Comparison of ENCODE assay signal across 8 cellular contexts in the genomic region with DNA sequence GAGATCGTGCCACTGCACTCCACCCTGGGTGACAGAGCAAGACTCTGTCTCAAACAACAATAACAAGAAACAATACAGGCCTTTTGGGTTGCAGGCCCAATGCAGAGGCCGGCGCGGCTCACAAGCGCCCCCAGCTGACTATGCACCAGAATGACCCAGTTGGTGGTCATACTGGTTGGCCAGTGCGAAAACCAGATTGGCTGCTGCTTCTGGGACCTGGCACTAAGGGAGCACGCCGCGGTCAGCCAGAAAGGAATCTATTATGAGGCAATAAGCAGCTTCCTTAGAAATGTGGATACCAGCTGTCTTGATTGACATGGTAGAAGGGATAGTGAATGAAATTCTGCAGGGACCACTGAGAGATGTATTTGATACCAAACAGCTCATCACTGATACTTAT. TPM values are rescaled to one million over a fixed set of nuclear protein-coding genes. Genes with fewer than 3 reads are reported as not detected.
A peak's percentile ranks its signal among the peaks of the same experiment; 100 is the strongest.
DNase-seq lines count a peak whose midpoint lies in the region; ATAC-seq and TF ChIP-seq lines count a peak whose summit lies in the region.

No MANE protein-coding gene starts in this region.

- CTCF ChIA-PET in T-cell (lab: Charles Lee), result no interaction called here

- no peak overlapping the region for H3K4me3 ChIP-seq in NB4 (ENCODE audit: low read depth, low read length)
- H3K4me3 ChIP-seq in trophoblast cell (ENCODE audit: low read depth, low read length), result no peak overlapping the region
- H3K4me3 ChIP-seq in aorta (ENCODE audit: low read length in 2 of 2), result no peak overlapping the region

- no peak overlapping the region for H3K14ac ChIP-seq in trophoblast cell (ENCODE audit: low read length)

- no peak for DNase-seq in GM10266 (ENCODE audit: extremely low spot score)
- peak; percentile 6 for DNase-seq in NB4 (ENCODE audit: low read depth)
- peak; percentile 6 to 13 for DNase-seq in erythroblast (lab: John Stamatoyannopoulos, UW)
- DNase-seq in trophoblast cell, result peak; percentile 41 to 64
- DNase-seq in middle frontal gyrus (ENCODE audit: extremely low spot score, low spot score), result no peak
- DNase-seq in COR-L47 (lab: John Stamatoyannopoulos, UW), result no peak
- no peak for DNase-seq in aorta
- no peak for DNase-seq in T-cell

- no peak overlapping the region for H4K12ac ChIP-seq in trophoblast cell (ENCODE audit: low read depth, low read length)

- H3K4me1 Mint-ChIP-seq in T-cell, result no peaks in the 10 kb centered on the region

- H2BK120ac ChIP-seq in trophoblast cell (ENCODE audit: insufficient read depth, low read length, poor library complexity), result no peak overlapping the region

- no peaks in the 10 kb centered on the region for H3K9me3 ChIP-seq in trophoblast cell (ENCODE audit: insufficient read depth, low read depth, low read length)
- no peaks in the 10 kb centered on the region for H3K9me3 ChIP-seq in aorta (ENCODE audit: control insufficient read depth, low read length)

- no peak overlapping the region for H3K18ac ChIP-seq in trophoblast cell (ENCODE audit: low read length)

- H2AK5ac ChIP-seq in trophoblast cell (ENCODE audit: low read length), result no peak overlapping the region

- TF ChIP-seq CTCF in GM10266 (IDR thresholded peaks at IDR 0.05; ENCODE audit: control insufficient read depth, insufficient read depth, low read depth, missing control alignments) (peak; percentile 39), NB4 (IDR thresholded peaks at IDR 0.05; ENCODE audit: low read depth, low read length) (peak; percentile 11)

- intact Hi-C loops in aorta (cut with DNase I), result no loop called here

- TF ChIP-seq POLR2A in NB4 (IDR thresholded peaks at IDR 0.05; ENCODE audit: extremely low read depth, insufficient read length) (no peak), erythroblast (IDR thresholded peaks at IDR 0.05; ENCODE audit: low read length) (no peak)

- peaks cover 0 to 2% of the 10 kb centered on the region in 2 donors for H3K27me3 Mint-ChIP-seq in T-cell

- no peaks in the 10 kb centered on the region for H3K79me2 ChIP-seq in trophoblast cell (ENCODE audit: control insufficient read depth, insufficient read depth, low read length, poor library complexity)

- no peak overlapping the region for H3K4ac ChIP-seq in trophoblast cell (ENCODE audit: low read depth, low read length)

- H3K4me2 ChIP-seq in trophoblast cell (ENCODE audit: low read length), result no peak overlapping the region

- no peak overlapping the region for H4K8ac ChIP-seq in trophoblast cell (ENCODE audit: low read depth, low read length)

- WGBS in trophoblast cell (ENCODE audit: extremely low coverage, insufficient coverage, insufficient read length), result no CpG with 5 or more reads among the region's 9 CpGs
- 63% methylated on average over 9 of the region's 9 CpGs for WGBS in aorta, 2 donors

- no peak overlapping the region for H4K91ac ChIP-seq in trophoblast cell (ENCODE audit: low read depth, low read length)

- ATAC-seq in aorta (ENCODE audit: low FRiP score) (no peak), T-cell (replicated peaks in 1 of 4) (no peak)

- peaks cover 0 to 14% (median 9%) of the 10 kb centered on the region in 3 donors for H3K9me3 Mint-ChIP-seq in T-cell

- H2BK12ac ChIP-seq in trophoblast cell (ENCODE audit: low read length), result no peak overlapping the region

- H3K36me3 ChIP-seq in trophoblast cell (ENCODE audit: control insufficient read depth in 1 of 2, insufficient read depth in 2 of 2, low read length in 2 of 2), result no peaks in the 10 kb centered on the region
- H3K36me3 ChIP-seq in aorta (ENCODE audit: control insufficient read depth in 1 of 2, insufficient read depth in 2 of 2, low read length in 1 of 2), result no peaks in the 10 kb centered on the region

- POLR2A ChIA-PET in T-cell (lab: Charles Lee), result no interaction called here

- no peak overlapping the region for H3K23ac ChIP-seq in trophoblast cell (ENCODE audit: low read length)

- H3K9ac ChIP-seq in trophoblast cell (ENCODE audit: low read length), result no peak overlapping the region

- H3K4me1 ChIP-seq in trophoblast cell (ENCODE audit: control insufficient read depth in 1 of 2, insufficient read depth in 2 of 2, low read length in 2 of 2) (no peaks in the 10 kb centered on the region), aorta (ENCODE audit: control insufficient read depth in 1 of 2, insufficient read depth in 2 of 2, low read length in 2 of 2) (no peaks in the 10 kb centered on the region)

- H2BK5ac ChIP-seq in trophoblast cell (ENCODE audit: low read depth, low read length, poor library complexity), result no peak overlapping the region

- H3K27ac ChIP-seq in trophoblast cell (ENCODE audit: low read depth, low read length) (no peak overlapping the region), aorta (ENCODE audit: low read depth in 1 of 2, low read length in 2 of 2) (no peak overlapping the region)

- H3K4me3 Mint-ChIP-seq in T-cell, result no peak overlapping the region

- no peak overlapping the region for H3K27ac Mint-ChIP-seq in T-cell

- no peaks in the 10 kb centered on the region for H3K79me1 ChIP-seq in trophoblast cell (ENCODE audit: low read length)

- H3K27me3 ChIP-seq in trophoblast cell (ENCODE audit: insufficient read depth, low read length), result no peaks in the 10 kb centered on the region
- H3K27me3 ChIP-seq in aorta (ENCODE audit: control insufficient read depth in 1 of 2, insufficient read depth in 2 of 2, low read length in 1 of 2), result no peaks in the 10 kb centered on the region

- H2AFZ ChIP-seq in trophoblast cell (ENCODE audit: insufficient read depth, low read length, poor library complexity), result no peak overlapping the region

- H3K36me3 Mint-ChIP-seq in T-cell, result no peaks in the 10 kb centered on the region

RNA-seq across cellular contexts. Expression of a gene that starts 35.0 kb away (rescaled TPM):
- 6.4 and 7.7 TPM in 2 replicates for polyA plus RNA-seq in trophoblast cell (2013)
- total RNA-seq in aorta (10 to 100 TPM; 10.8 to 13.6 TPM), T-cell (under 1 TPM in 3 of 5 donors, not detected in 2; 0.41 to 0.62 (median 0.58) TPM)
- polyA plus RNA-seq in aorta, result 1 to 10 TPM; 1.3 to 4.2 TPM

Comparison
In these comparisons a context has a peak if more than half of its experiments do, and no peak if none do; other contexts are left out.
1. DNase-seq: peak in NB4 (single experiment), erythroblast (2 of 2) and trophoblast cell (2 of 2); none in GM10266 (single experiment), middle frontal gyrus (single experiment), COR-L47 (single experiment), aorta (0 of 2) and T-cell (0 of 34).
2. RNA of a gene that starts 35.0 kb away (total RNA-seq): 10.8 to 13.6 TPM in aorta; 0.41 to 0.62 TPM in T-cell; every median in the first group is over 4 times any median in the second.